Comparison of ENCODE assay signal across 8 cellular contexts in genomic region chr7:21261627-21262564, GRCh38.
DNase-seq lines count a peak whose midpoint lies in the region; ATAC-seq and FAIRE-seq lines count a peak whose summit lies in the region.

No MANE protein-coding gene starts in this region.

- no peaks in the 10 kb centered on the region for H3K27me3 Mint-ChIP-seq in natural killer cell treated with Interleukin-12 subunit alpha and Interleukin-12 subunit beta and Interleukin-15 and Interleukin-18, amount 100 ng/mL, for 72 hours

- peak; percentile 75 for ATAC-seq in HG02588 (IDR thresholded peaks at IDR 0.05; ENCODE audit: unreplicated experiment)
- peak; percentile 87 to 88 for ATAC-seq in natural killer cell treated with Interleukin-12 subunit alpha and Interleukin-12 subunit beta and Interleukin-15 and Interleukin-18, amount 100 ng/mL, for 72 hours

- no peaks in the 10 kb centered on the region for H3K9me3 Mint-ChIP-seq in natural killer cell treated with Interleukin-12 subunit alpha and Interleukin-12 subunit beta and Interleukin-15 and Interleukin-18, amount 100 ng/mL, for 72 hours

- peaks cover 10 to 11% of the 10 kb centered on the region in 2 donors for H3K4me1 Mint-ChIP-seq in natural killer cell treated with Interleukin-12 subunit alpha and Interleukin-12 subunit beta and Interleukin-15 and Interleukin-18, amount 100 ng/mL, for 72 hours (ENCODE audit: low read depth in 2 of 2)

- H3K36me3 Mint-ChIP-seq in natural killer cell treated with Interleukin-12 subunit alpha and Interleukin-12 subunit beta and Interleukin-15 and Interleukin-18, amount 100 ng/mL, for 72 hours = no peaks in the 10 kb centered on the region

- no peak for FAIRE-seq in frontal cortex (lab: Jason Lieb, UNC)

- H3K4me3 Mint-ChIP-seq in natural killer cell treated with Interleukin-12 subunit alpha and Interleukin-12 subunit beta and Interleukin-15 and Interleukin-18, amount 100 ng/mL, for 72 hours = no peak overlapping the region

- peak overlapping the region; percentile 24 to 84 for H3K27ac Mint-ChIP-seq in natural killer cell treated with Interleukin-12 subunit alpha and Interleukin-12 subunit beta and Interleukin-15 and Interleukin-18, amount 100 ng/mL, for 72 hours

- DNase-seq in NK-92 treated with Interleukin-12 subunit alpha and Interleukin-12 subunit beta, amount 100 ng/mL, for 24 hours (lab: John Stamatoyannopoulos, UW) = peak; percentile 18
- no peak for DNase-seq in NK-92 (lab: John Stamatoyannopoulos, UW; ENCODE audit: unreplicated experiment)
- peak; percentile 48 for DNase-seq in NCI-H1105 (lab: John Stamatoyannopoulos, UW)
- peak; percentile 24 for DNase-seq in UCSD-AML1 (lab: John Stamatoyannopoulos, UW; ENCODE audit: unreplicated experiment)
- DNase-seq in cerebellar cortex (ENCODE audit: low spot score) = peak; percentile 26
- DNase-seq in natural killer cell treated with Interleukin-12 subunit alpha and Interleukin-12 subunit beta and Interleukin-15 and Interleukin-18, amount 100 ng/mL, for 72 hours (ENCODE audit: low spot score) = peak; percentile 64
- no peak for DNase-seq in frontal cortex (ENCODE audit: low spot score in 2 of 2)

Comparison
In these comparisons a context has a peak if more than half of its experiments do, and no peak if none do; other contexts are left out.
1. DNase-seq: peak in NK-92 treated with Interleukin-12 subunit alpha and Interleukin-12 subunit beta, amount 100 ng/mL, for 24 hours (single experiment), NCI-H1105 (single experiment), UCSD-AML1 (single experiment), cerebellar cortex (single experiment) and natural killer cell treated with Interleukin-12 subunit alpha and Interleukin-12 subunit beta and Interleukin-15 and Interleukin-18, amount 100 ng/mL, for 72 hours (single experiment); none in NK-92 (single experiment) and frontal cortex (0 of 2).